1 cellular context compared by ENCODE assay signal in genomic region chr6:152783217-152783878, GRCh38.
TF ChIP-seq lines count a peak whose summit lies in the region.

No MANE protein-coding gene starts in this region.

TF ChIP-seq in GM23338, 12 proteins besides CTCF, POLR2A, EP300 and RAD21 (continued from another document):
- TF ChIP-seq REST (IDR thresholded peaks at IDR 0.05; ENCODE audit: unreplicated experiment) (no peak), POLR2AphosphoS5 (IDR thresholded peaks at IDR 0.05; ENCODE audit: low read depth) (no peak), CREB1 (CRISPR knock-in tag; IDR thresholded peaks at IDR 0.05; ENCODE audit: low read depth) (no peak), ZNF114 (CRISPR knock-in tag; IDR thresholded peaks at IDR 0.05) (no peak), EZH2 (IDR thresholded peaks at IDR 0.05; ENCODE audit: low read depth, unreplicated experiment) (no peak)
